ENCODE assay signal across 13 cellular contexts in genomic region chr3:48514431-48515227, GRCh38. TPM values are rescaled to one million over a fixed set of nuclear protein-coding genes. Genes with fewer than 3 reads are reported as not detected.
A peak's percentile ranks its signal among the peaks of the same experiment; 100 is the strongest.
DNase-seq lines count a peak whose midpoint lies in the region; ATAC-seq and TF ChIP-seq lines count a peak whose summit lies in the region.
"Had no signal": no experiment of that assay in that cellular context is flagged by ENCODE, and none has a peak within 500 bp of the region (broad histone marks: within the 10 kb centered on the region; RNA-seq: fewer than 3 reads in every experiment).

No MANE protein-coding gene starts in this region.

- peak overlapping the region; percentile 41 for H3K27ac Mint-ChIP-seq in activated naive CD8-positive, alpha-beta T cell
- H3K27ac Mint-ChIP-seq: natural killer cell, progenitor cell of endocrine pancreas had no signal

- H3K4me1 Mint-ChIP-seq in activated T-cell treated with anti-CD3 and anti-CD28 coated beads, Interleukin-2, amount 50 U/mL, for 4 hours (ENCODE audit: low read depth): peaks cover 77% of the 10 kb centered on the region
- peaks cover 68% of the 10 kb centered on the region for H3K4me1 Mint-ChIP-seq in activated naive CD8-positive, alpha-beta T cell (ENCODE audit: low read depth)

- H3K9ac ChIP-seq in Karpas-422 (ENCODE audit: low read length): no peak overlapping the region

- H3K27ac ChIP-seq in Karpas-422 (ENCODE audit: low read length) (0 out of 2 replicates have a peak overlapping the region, but pooled peaks have one; percentile 54), left ventricle myocardium inferior (replicated peaks) (no peak overlapping the region)

- H3K27me3 Mint-ChIP-seq in activated T-cell treated with anti-CD3 and anti-CD28 coated beads, Interleukin-2, amount 50 U/mL, for 4 hours (ENCODE audit: low read depth): no peaks in the 10 kb centered on the region
- no peaks in the 10 kb centered on the region for H3K27me3 Mint-ChIP-seq in activated naive CD8-positive, alpha-beta T cell
- H3K27me3 Mint-ChIP-seq: progenitor cell of endocrine pancreas had no signal

- no peak for DNase-seq in activated T-cell treated with anti-CD3 and anti-CD28 coated beads, Interleukin-2, amount 50 U/mL, for 4 hours
- no peak for DNase-seq in activated T-cell treated with anti-CD3 and anti-CD28 coated beads for 4 hours
- peak; percentile 62 for DNase-seq in Karpas-422
- DNase-seq in posterior vena cava (ENCODE audit: low spot score): peak; percentile 18
- no peak for DNase-seq in left ventricle myocardium inferior
- no peak for DNase-seq in NCI-H1417 (lab: John Stamatoyannopoulos, UW)
- DNase-seq: caudate nucleus, natural killer cell, NCI-H1105, SIG-M5 had no signal

- H3K27me3 ChIP-seq in Karpas-422 (ENCODE audit: low read length) (no peaks in the 10 kb centered on the region), left ventricle myocardium inferior (ENCODE audit: low read depth) (no peaks in the 10 kb centered on the region)

- H3K9me3 ChIP-seq in Karpas-422 (ENCODE audit: low read length) (no peaks in the 10 kb centered on the region), left ventricle myocardium inferior (replicated peaks) (no peaks in the 10 kb centered on the region)

- no peak overlapping the region for H2AFZ ChIP-seq in Karpas-422 (ENCODE audit: low read length)

- H3K79me2 ChIP-seq in Karpas-422 (ENCODE audit: low read length): no peaks in the 10 kb centered on the region

- ATAC-seq in activated T-cell treated with anti-CD3 and anti-CD28 coated beads, Interleukin-2, amount 50 U/mL, for 4 hours: peak; percentile 42 to 55
- no peak for ATAC-seq in HG02763 (IDR thresholded peaks at IDR 0.05; ENCODE audit: unreplicated experiment)
- ATAC-seq: natural killer cell had no signal

- H3K9me3 Mint-ChIP-seq in activated T-cell treated with anti-CD3 and anti-CD28 coated beads, Interleukin-2, amount 50 U/mL, for 4 hours: no peaks in the 10 kb centered on the region
- H3K9me3 Mint-ChIP-seq in activated naive CD8-positive, alpha-beta T cell (ENCODE audit: low read depth): no peaks in the 10 kb centered on the region
- H3K9me3 Mint-ChIP-seq: natural killer cell had no signal

- H4K20me1 ChIP-seq in Karpas-422 (ENCODE audit: insufficient read depth, low read depth, low read length): no peaks in the 10 kb centered on the region

- intact Hi-C loops in posterior vena cava (cut with DNase I): no loop called here
- intact Hi-C loops in left ventricle myocardium inferior (cut with micrococcal nuclease): no loop called here

- peak overlapping the region; percentile 26 for H3K4me3 Mint-ChIP-seq in activated T-cell treated with anti-CD3 and anti-CD28 coated beads, Interleukin-2, amount 50 U/mL, for 4 hours
- peak overlapping the region; percentile 34 for H3K4me3 Mint-ChIP-seq in activated naive CD8-positive, alpha-beta T cell
- H3K4me3 Mint-ChIP-seq: natural killer cell had no signal

- H3K4me1 ChIP-seq in Karpas-422 (ENCODE audit: low read length): peaks cover 13% of the 10 kb centered on the region
- H3K4me1 ChIP-seq in left ventricle myocardium inferior: no peaks in the 10 kb centered on the region

- no peaks in the 10 kb centered on the region for H3K9me2 ChIP-seq in Karpas-422 (replicated peaks; ENCODE audit: insufficient read depth, low read length)

- no peak for TF ChIP-seq CTCF in left ventricle myocardium inferior (IDR thresholded peaks at IDR 0.05; ENCODE audit: borderline replicate concordance)

- H3K4me2 ChIP-seq in Karpas-422 (ENCODE audit: low read depth, low read length, poor library complexity, severe bottlenecking): no peak overlapping the region

- H3K4me3 ChIP-seq in Karpas-422 (ENCODE audit: low read length): no peak overlapping the region
- no peak overlapping the region for H3K4me3 ChIP-seq in left ventricle myocardium inferior

- H3K36me3 ChIP-seq in Karpas-422 (ENCODE audit: insufficient read depth, low read length) (no peaks in the 10 kb centered on the region; the same call in 1 of the 2 replicates), left ventricle myocardium inferior (no peaks in the 10 kb centered on the region)

- H3K36me3 Mint-ChIP-seq in activated T-cell treated with anti-CD3 and anti-CD28 coated beads, Interleukin-2, amount 50 U/mL, for 4 hours (ENCODE audit: insufficient read depth): no peaks in the 10 kb centered on the region
- H3K36me3 Mint-ChIP-seq in activated naive CD8-positive, alpha-beta T cell: no peaks in the 10 kb centered on the region
- H3K36me3 Mint-ChIP-seq: natural killer cell had no signal

RNA-seq across cellular contexts. Expression of gene SHISA5, which starts 10.7 kb away (rescaled TPM):
- total RNA-seq in activated T-cell treated with anti-CD3 and anti-CD28 coated beads, Interleukin-2, amount 50 U/mL, for 4 hours: 10 to 100 TPM; 59.9 to 88.8 (median 62.7) TPM
- 141 and 149 TPM in 2 replicates for total RNA-seq in Karpas-422 (2014; rRNA removed; shearing (Covaris generic); ENCODE audit: low replicate concordance)
- total RNA-seq in posterior vena cava: 100 to 1,000 TPM; 142 to 147 TPM
- 47.3 TPM for total RNA-seq in left ventricle myocardium inferior

RNA-seq across cellular contexts. Expression of gene PFKFB4, which starts 42.0 kb away (rescaled TPM):
- under 1 TPM; 0.65 to 0.92 (median 0.78) TPM for total RNA-seq in activated T-cell treated with anti-CD3 and anti-CD28 coated beads, Interleukin-2, amount 50 U/mL, for 4 hours
- 55.2 and 89.6 TPM in 2 replicates for total RNA-seq in Karpas-422 (2014; rRNA removed; shearing (Covaris generic); ENCODE audit: low replicate concordance)
- total RNA-seq in posterior vena cava (1 to 10 TPM; 2.0 to 4.5 TPM), left ventricle myocardium inferior (1.5 TPM)

RNA-seq across cellular contexts. Expression of gene UCN2, which starts 49.0 kb away (rescaled TPM):
- total RNA-seq in activated T-cell treated with anti-CD3 and anti-CD28 coated beads, Interleukin-2, amount 50 U/mL, for 4 hours: under 1 TPM in 1 of 3 donors, not detected in 2; 0.13 TPM
- not detected in 2 replicates for total RNA-seq in Karpas-422 (2014; rRNA removed; shearing (Covaris generic); ENCODE audit: low replicate concordance)
- total RNA-seq in posterior vena cava (not detected), left ventricle myocardium inferior (0.19 TPM)
- total RNA-seq: natural killer cell had no signal

Comparison
In these comparisons a context has a peak if more than half of its experiments do, and no peak if none do; other contexts are left out.
1. DNase-seq: peak in Karpas-422 (single experiment) and posterior vena cava (single experiment); none in activated T-cell treated with anti-CD3 and anti-CD28 coated beads, Interleukin-2, amount 50 U/mL, for 4 hours (single experiment), activated T-cell treated with anti-CD3 and anti-CD28 coated beads for 4 hours (single experiment), left ventricle myocardium inferior (single experiment) and NCI-H1417 (0 of 3).
2. RNA of gene PFKFB4, which starts 42.0 kb away (total RNA-seq): 55.2 to 89.6 TPM in Karpas-422; 2.0 to 4.5 TPM in posterior vena cava, 1.5 TPM in left ventricle myocardium inferior (single experiment) and 0.65 to 0.92 TPM in activated T-cell treated with anti-CD3 and anti-CD28 coated beads, Interleukin-2, amount 50 U/mL, for 4 hours; every median in the first group is over 10 times any median in the second.